1 cellular context compared by ENCODE assay signal in the genomic region with DNA sequence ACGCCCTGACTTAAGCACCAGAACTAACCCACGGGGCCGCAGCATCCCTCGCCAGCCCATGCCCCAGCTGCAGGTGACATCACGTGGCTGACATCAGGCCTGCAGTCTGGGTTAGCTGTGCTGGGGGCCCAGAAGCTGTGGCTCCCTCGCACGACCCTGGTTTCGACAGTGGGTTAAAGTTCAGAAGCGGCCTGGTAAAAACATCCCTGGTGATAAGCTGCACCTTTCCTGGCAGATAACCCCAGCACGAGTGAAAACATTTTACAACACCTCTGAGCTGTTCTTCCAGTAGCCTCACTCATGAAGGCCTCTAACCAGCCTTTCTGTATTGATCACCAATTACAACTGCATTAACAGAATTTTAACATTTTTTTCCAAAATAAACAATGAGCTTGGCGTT.
A peak's percentile ranks its signal among the peaks of the same experiment; 100 is the strongest.
TF ChIP-seq lines count a peak whose summit lies in the region.

No MANE protein-coding gene starts in this region.

TF ChIP-seq in HepG2, 621 proteins besides CTCF, POLR2A, EP300 and RAD21 (continued from another document and continues in another):
- TF ChIP-seq, protein P1, sequence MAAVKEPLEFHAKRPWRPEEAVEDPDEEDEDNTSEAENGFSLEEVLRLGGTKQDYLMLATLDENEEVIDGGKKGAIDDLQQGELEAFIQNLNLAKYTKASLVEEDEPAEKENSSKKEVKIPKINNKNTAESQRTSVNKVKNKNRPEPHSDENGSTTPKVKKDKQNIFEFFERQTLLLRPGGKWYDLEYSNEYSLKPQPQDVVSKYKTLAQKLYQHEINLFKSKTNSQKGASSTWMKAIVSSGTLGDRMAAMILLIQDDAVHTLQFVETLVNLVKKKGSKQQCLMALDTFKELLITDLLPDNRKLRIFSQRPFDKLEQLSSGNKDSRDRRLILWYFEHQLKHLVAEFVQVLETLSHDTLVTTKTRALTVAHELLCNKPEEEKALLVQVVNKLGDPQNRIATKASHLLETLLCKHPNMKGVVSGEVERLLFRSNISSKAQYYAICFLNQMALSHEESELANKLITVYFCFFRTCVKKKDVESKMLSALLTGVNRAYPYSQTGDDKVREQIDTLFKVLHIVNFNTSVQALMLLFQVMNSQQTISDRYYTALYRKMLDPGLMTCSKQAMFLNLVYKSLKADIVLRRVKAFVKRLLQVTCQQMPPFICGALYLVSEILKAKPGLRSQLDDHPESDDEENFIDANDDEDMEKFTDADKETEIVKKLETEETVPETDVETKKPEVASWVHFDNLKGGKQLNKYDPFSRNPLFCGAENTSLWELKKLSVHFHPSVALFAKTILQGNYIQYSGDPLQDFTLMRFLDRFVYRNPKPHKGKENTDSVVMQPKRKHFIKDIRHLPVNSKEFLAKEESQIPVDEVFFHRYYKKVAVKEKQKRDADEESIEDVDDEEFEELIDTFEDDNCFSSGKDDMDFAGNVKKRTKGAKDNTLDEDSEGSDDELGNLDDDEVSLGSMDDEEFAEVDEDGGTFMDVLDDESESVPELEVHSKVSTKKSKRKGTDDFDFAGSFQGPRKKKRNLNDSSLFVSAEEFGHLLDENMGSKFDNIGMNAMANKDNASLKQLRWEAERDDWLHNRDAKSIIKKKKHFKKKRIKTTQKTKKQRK (IDR thresholded peaks at IDR 0.05; ENCODE audit: low read length) = no peak
- TF ChIP-seq ZNF598 (CRISPR knock-in tag; IDR thresholded peaks at IDR 0.05; ENCODE audit: borderline replicate concordance) = no peak; the same call in 1 of the 2 replicates
- TF ChIP-seq SIX4 (CRISPR knock-in tag; IDR thresholded peaks at IDR 0.05) = no peak
- TF ChIP-seq HOXA7 (CRISPR knock-in tag; IDR thresholded peaks at IDR 0.05) = no peak
- TF ChIP-seq ZHX1 (CRISPR knock-in tag; IDR thresholded peaks at IDR 0.05; ENCODE audit: low read depth) = 0 out of 2 replicates have a peak, but pooled peaks have one; percentile 18
- TF ChIP-seq, protein P2, sequence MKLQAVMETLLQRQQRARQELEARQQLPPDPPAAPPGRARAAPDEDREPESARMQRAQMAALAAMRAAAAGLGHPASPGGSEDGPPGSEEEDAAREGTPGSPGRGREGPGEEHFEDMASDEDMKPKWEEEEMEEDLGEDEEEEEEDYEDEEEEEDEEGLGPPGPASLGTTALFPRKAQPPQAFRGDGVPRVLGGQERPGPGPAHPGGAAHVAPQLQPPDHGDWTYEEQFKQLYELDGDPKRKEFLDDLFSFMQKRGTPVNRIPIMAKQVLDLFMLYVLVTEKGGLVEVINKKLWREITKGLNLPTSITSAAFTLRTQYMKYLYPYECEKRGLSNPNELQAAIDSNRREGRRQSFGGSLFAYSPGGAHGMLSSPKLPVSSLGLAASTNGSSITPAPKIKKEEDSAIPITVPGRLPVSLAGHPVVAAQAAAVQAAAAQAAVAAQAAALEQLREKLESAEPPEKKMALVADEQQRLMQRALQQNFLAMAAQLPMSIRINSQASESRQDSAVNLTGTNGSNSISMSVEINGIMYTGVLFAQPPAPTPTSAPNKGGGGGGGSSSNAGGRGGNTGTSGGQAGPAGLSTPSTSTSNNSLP (IDR thresholded peaks at IDR 0.05; ENCODE audit: low read depth, low read length) = no peak
- TF ChIP-seq KLF9 (CRISPR knock-in tag; IDR thresholded peaks at IDR 0.05; ENCODE audit: low read depth) = no peak
- TF ChIP-seq NR2F1 (CRISPR knock-in tag; IDR thresholded peaks at IDR 0.05) = 0 out of 4 replicates have a peak, but pooled peaks of 1 of the 2 experiments have one; percentile 7
- no peak for TF ChIP-seq MEF2D (CRISPR knock-in tag; IDR thresholded peaks at IDR 0.05)
- no peak for TF ChIP-seq SMAD3 (CRISPR knock-in tag; IDR thresholded peaks at IDR 0.05)
- TF ChIP-seq ZFP36 (IDR thresholded peaks at IDR 0.05; ENCODE audit: borderline replicate concordance, low read depth, low read length, partially characterized antibody) = no peak
- no peak for TF ChIP-seq ZNF75D (CRISPR knock-in tag; IDR thresholded peaks at IDR 0.05; ENCODE audit: borderline replicate concordance)
- no peak for TF ChIP-seq ZNF569 (CRISPR knock-in tag; IDR thresholded peaks at IDR 0.05; ENCODE audit: borderline replicate concordance)
- TF ChIP-seq, protein P3, sequence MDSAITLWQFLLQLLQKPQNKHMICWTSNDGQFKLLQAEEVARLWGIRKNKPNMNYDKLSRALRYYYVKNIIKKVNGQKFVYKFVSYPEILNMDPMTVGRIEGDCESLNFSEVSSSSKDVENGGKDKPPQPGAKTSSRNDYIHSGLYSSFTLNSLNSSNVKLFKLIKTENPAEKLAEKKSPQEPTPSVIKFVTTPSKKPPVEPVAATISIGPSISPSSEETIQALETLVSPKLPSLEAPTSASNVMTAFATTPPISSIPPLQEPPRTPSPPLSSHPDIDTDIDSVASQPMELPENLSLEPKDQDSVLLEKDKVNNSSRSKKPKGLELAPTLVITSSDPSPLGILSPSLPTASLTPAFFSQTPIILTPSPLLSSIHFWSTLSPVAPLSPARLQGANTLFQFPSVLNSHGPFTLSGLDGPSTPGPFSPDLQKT (CRISPR knock-in tag; IDR thresholded peaks at IDR 0.05; ENCODE audit: borderline replicate concordance) = no peak
- TF ChIP-seq ZNF724P (CRISPR knock-in tag; IDR thresholded peaks at IDR 0.05; ENCODE audit: borderline replicate concordance) = no peak
- no peak for TF ChIP-seq SATB2 (CRISPR knock-in tag; IDR thresholded peaks at IDR 0.05)
- no peak for TF ChIP-seq CENPX (CRISPR knock-in tag; IDR thresholded peaks at IDR 0.05)
- no peak for TF ChIP-seq ZNF235 (CRISPR knock-in tag; IDR thresholded peaks at IDR 0.05; ENCODE audit: borderline replicate concordance)
- no peak for TF ChIP-seq ZNF543 (CRISPR knock-in tag; IDR thresholded peaks at IDR 0.05)
- TF ChIP-seq ZNF510 (CRISPR knock-in tag; IDR thresholded peaks at IDR 0.05; ENCODE audit: low read depth) = no peak
- TF ChIP-seq IKZF5 (CRISPR knock-in tag; IDR thresholded peaks at IDR 0.05) = 0 out of 2 replicates have a peak, but pooled peaks have one; percentile 15
- no peak for TF ChIP-seq CBX5 (CRISPR knock-in tag; IDR thresholded peaks at IDR 0.05; ENCODE audit: borderline replicate concordance)
- no peak for TF ChIP-seq KDM3A (CRISPR knock-in tag; IDR thresholded peaks at IDR 0.05; ENCODE audit: low read depth)
- TF ChIP-seq, protein P4, sequence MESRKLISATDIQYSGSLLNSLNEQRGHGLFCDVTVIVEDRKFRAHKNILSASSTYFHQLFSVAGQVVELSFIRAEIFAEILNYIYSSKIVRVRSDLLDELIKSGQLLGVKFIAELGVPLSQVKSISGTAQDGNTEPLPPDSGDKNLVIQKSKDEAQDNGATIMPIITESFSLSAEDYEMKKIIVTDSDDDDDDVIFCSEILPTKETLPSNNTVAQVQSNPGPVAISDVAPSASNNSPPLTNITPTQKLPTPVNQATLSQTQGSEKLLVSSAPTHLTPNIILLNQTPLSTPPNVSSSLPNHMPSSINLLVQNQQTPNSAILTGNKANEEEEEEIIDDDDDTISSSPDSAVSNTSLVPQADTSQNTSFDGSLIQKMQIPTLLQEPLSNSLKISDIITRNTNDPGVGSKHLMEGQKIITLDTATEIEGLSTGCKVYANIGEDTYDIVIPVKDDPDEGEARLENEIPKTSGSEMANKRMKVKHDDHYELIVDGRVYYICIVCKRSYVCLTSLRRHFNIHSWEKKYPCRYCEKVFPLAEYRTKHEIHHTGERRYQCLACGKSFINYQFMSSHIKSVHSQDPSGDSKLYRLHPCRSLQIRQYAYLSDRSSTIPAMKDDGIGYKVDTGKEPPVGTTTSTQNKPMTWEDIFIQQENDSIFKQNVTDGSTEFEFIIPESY (CRISPR knock-in tag; IDR thresholded peaks at IDR 0.05) = no peak
- no peak for TF ChIP-seq ETV5 (CRISPR knock-in tag; IDR thresholded peaks at IDR 0.05; ENCODE audit: borderline replicate concordance)
- TF ChIP-seq, protein P5, sequence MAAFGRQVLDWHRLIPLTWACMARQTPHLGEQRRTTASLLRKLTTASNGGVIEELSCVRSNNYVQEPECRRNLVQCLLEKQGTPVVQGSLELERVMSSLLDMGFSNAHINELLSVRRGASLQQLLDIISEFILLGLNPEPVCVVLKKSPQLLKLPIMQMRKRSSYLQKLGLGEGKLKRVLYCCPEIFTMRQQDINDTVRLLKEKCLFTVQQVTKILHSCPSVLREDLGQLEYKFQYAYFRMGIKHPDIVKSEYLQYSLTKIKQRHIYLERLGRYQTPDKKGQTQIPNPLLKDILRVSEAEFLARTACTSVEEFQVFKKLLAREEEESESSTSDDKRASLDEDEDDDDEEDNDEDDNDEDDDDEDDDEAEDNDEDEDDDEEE (CRISPR knock-in tag; IDR thresholded peaks at IDR 0.05) = no peak
- TF ChIP-seq PATZ1 (CRISPR knock-in tag; IDR thresholded peaks at IDR 0.05) = peak; percentile 62; the same call in 1 of the 2 replicates
- no peak for TF ChIP-seq ZBTB7A (CRISPR knock-in tag; IDR thresholded peaks at IDR 0.05)
- TF ChIP-seq KDM4B (CRISPR knock-in tag; IDR thresholded peaks at IDR 0.05) = no peak
- peak; percentile 90 for TF ChIP-seq PPARG (CRISPR knock-in tag; conservative IDR thresholded peaks at IDR 0.05)
- TF ChIP-seq ZNF124 (CRISPR knock-in tag; IDR thresholded peaks at IDR 0.05) = no peak
- 0 out of 2 replicates have a peak, but pooled peaks have one; percentile 71 for TF ChIP-seq ZNF274 (CRISPR knock-in tag; IDR thresholded peaks at IDR 0.05)
- no peak for TF ChIP-seq NFAT5 (CRISPR knock-in tag; IDR thresholded peaks at IDR 0.05)
- peak; percentile 61 for TF ChIP-seq ZMYM4 (CRISPR knock-in tag; IDR thresholded peaks at IDR 0.05)
- TF ChIP-seq KLF12 (CRISPR knock-in tag; IDR thresholded peaks at IDR 0.05; ENCODE audit: borderline replicate concordance) = no peak
- TF ChIP-seq ZNF33A (CRISPR knock-in tag; IDR thresholded peaks at IDR 0.05; ENCODE audit: borderline replicate concordance) = no peak
- TF ChIP-seq THAP11 (CRISPR knock-in tag; IDR thresholded peaks at IDR 0.05) = no peak
- TF ChIP-seq ZNF17 (CRISPR knock-in tag; IDR thresholded peaks at IDR 0.05) = no peak
